ENCODE assay signal across 11 cellular contexts in the genomic region with DNA sequence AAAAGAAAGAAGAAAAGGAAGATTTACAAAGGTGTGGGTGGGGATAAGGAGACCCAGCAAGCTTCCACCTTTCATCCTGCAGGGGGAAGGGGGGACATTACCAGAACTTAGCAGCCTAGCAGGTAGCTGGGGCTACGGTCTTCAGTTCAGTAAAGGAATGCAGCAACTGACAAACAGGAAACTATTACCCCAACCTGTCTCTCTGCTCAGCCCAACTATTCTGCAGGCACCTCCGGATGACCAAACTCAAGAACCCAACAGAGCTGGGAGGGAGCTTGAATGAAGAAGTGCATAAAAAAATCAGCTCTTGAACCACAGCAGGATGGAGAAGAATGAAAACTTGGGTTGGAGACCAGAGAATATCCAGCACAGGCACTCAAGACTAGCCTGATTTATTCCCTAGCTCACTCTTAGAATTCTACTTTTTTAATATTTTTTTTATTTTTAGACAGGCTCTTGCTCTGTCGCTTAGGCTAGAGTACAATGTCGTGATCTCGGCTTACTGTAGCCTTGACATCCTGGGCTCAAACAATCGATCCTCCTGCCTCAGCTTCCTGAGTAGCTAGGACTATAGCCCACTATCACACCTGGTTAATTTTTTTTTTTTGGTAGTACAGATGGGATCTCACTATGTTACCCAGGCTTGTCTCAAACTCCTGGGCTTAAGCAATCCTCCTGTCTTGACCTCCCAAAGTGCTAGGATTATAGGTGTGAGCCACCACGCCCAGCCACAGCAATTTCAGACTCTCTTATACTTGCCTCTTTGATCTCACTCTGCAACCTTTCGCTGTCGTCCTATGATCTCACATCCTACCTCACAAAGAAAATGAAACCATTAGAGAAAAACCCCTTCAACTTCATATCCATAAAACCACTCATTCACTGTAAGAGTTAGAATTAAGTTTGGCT. TPM values are rescaled to one million over a fixed set of nuclear protein-coding genes. Genes with fewer than 3 reads are reported as not detected.
A peak's percentile ranks its signal among the peaks of the same experiment; 100 is the strongest.
DNase-seq lines count a peak whose midpoint lies in the region; ATAC-seq and TF ChIP-seq lines count a peak whose summit lies in the region.
"Had no signal": no experiment of that assay in that cellular context is flagged by ENCODE, and none has a peak within 500 bp of the region (broad histone marks: within the 10 kb centered on the region; RNA-seq: fewer than 3 reads in every experiment).

No MANE protein-coding gene starts in this region.

- peak overlapping the region; percentile 27 for H3K27ac Mint-ChIP-seq in Calu3 (ENCODE audit: unreplicated experiment)
- H3K27ac Mint-ChIP-seq: progenitor cell of endocrine pancreas had no signal

- CTCF ChIA-PET in Calu3 (lab: Charles Lee) = no interaction called here

- H3K36me3 Mint-ChIP-seq in Calu3 (ENCODE audit: insufficient read depth, unreplicated experiment) = peaks cover 5% of the 10 kb centered on the region

- intact Hi-C loops in Calu3 (cut with micrococcal nuclease; ENCODE audit: unreplicated experiment) = no loop called here
- intact Hi-C loops in posterior cingulate gyrus (cut with DNase I) = no loop called here
- intact Hi-C loops in lower lobe of right lung (cut with DNase I) = no loop called here

- H3K4me1 ChIP-seq in lower lobe of right lung = peaks cover 2% of the 10 kb centered on the region

- no peaks in the 10 kb centered on the region for H3K36me3 ChIP-seq in lower lobe of right lung
- H3K36me3 ChIP-seq: thoracic aorta had no signal

- no TSS peak for BruUV-seq in Calu3 (replicated peaks; lab: Mats Ljungman, UMichigan)

- TF ChIP-seq CTCF in Calu3 (IDR thresholded peaks at IDR 0.05; ENCODE audit: unreplicated experiment) = no peak
- TF ChIP-seq CTCF in lower lobe of right lung (IDR thresholded peaks at IDR 0.05) = no peak

- H3K4me3 ChIP-seq in lower lobe of right lung = no peak overlapping the region
- H3K4me3 ChIP-seq: thoracic aorta had no signal

- H3K9me3 Mint-ChIP-seq in Calu3 (ENCODE audit: low read depth, unreplicated experiment) = peaks cover 3% of the 10 kb centered on the region

- no peaks in the 10 kb centered on the region for H3K9me3 ChIP-seq in lower lobe of right lung
- H3K9me3 ChIP-seq: thoracic aorta had no signal

- H3K27me3 Mint-ChIP-seq in Calu3 (ENCODE audit: unreplicated experiment) = no peaks in the 10 kb centered on the region

- ATAC-seq in GM21367 (IDR thresholded peaks at IDR 0.05; ENCODE audit: unreplicated experiment) (peak; percentile 31), HG03378 (IDR thresholded peaks at IDR 0.05; ENCODE audit: unreplicated experiment) (peak; percentile 48), lower lobe of right lung (no peak)

- H3K4me1 Mint-ChIP-seq in Calu3 (ENCODE audit: low read depth, unreplicated experiment) = peaks cover 24% of the 10 kb centered on the region

- DNase-seq in Calu3 (no peak), posterior cingulate gyrus (no peak), NCI-H526 (lab: John Stamatoyannopoulos, UW) (no peak), lower lobe of right lung (no peak), SKM-1 (lab: John Stamatoyannopoulos, UW; ENCODE audit: unreplicated experiment) (no peak)
- peak; percentile 45 for DNase-seq in activated naive CD4-positive, alpha-beta T cell treated with Interleukin-2 at 50 U/mL for 16 hours

- no peak overlapping the region for H3K27ac ChIP-seq in lower lobe of right lung
- H3K27ac ChIP-seq: C4-2B, thoracic aorta had no signal

- no peak overlapping the region for H3K4me3 Mint-ChIP-seq in Calu3 (ENCODE audit: low read depth, unreplicated experiment)

- no peaks in the 10 kb centered on the region for H3K27me3 ChIP-seq in lower lobe of right lung (ENCODE audit: low read depth)

RNA-seq across cellular contexts. Expression of a gene that starts 18.5 kb away (rescaled TPM):
- total RNA-seq in Calu3 (2022) (0.44 and 0.45 TPM in 2 replicates), lower lobe of right lung (1.2 TPM)
- total RNA-seq: progenitor cell of endocrine pancreas, thoracic aorta had no signal

Comparison
In these comparisons a context has a peak if more than half of its experiments do, and no peak if none do; other contexts are left out.
1. ATAC-seq: peak in GM21367 (single experiment) and HG03378 (single experiment); none in lower lobe of right lung (0 of 2).